28 cellular contexts compared by ENCODE assay signal in the genomic region with DNA sequence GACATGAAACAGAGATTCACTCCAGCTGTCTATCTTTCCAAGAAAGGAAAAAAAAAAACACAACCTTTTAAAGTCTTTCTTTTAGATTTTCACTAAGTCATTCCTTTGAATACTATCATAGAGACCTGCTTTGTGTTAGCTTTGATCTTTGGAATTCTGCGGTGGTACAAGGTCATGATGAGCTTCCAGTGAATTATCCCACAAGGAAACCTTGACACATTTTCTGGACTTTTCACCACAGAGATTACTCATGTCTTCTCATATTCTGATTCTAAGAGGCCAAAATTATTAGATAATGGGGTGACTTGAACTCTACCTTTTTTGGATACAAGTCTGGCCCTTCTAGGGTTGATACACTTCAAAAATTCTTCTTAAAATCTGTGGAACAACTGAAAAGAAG.
"Had no signal": no experiment of that assay in that cellular context is flagged by ENCODE, and none has a peak within 500 bp of the region (broad histone marks: within the 10 kb centered on the region; RNA-seq: fewer than 3 reads in every experiment).

No MANE protein-coding gene starts in this region.

- H3K36me3 ChIP-seq: left ventricle myocardium inferior, pancreas, prostate gland, sigmoid colon, spleen, suprapubic skin, thoracic aorta, tibial artery, vagina had no signal

- ATAC-seq: mucosa of descending colon; naive thymus-derived CD4-positive, alpha-beta T cell; pancreas; right cardiac atrium; stimulated activated effector memory CD8-positive, alpha-beta T cell treated with anti-CD3 and anti-CD28 coated beads, Interleukin-12 subunit alpha, Interleukin-12 subunit beta, amount 100 ng/mL, for 72 hours had no signal

- FAIRE-seq: kidney, pancreas, small intestine had no signal

- H3K79me2 ChIP-seq: hepatocyte had no signal

- H3K36me3 Mint-ChIP-seq: mesothelial cell of epicardium; naive thymus-derived CD4-positive, alpha-beta T cell; stimulated activated effector memory CD8-positive, alpha-beta T cell treated with anti-CD3 and anti-CD28 coated beads, Interleukin-12 subunit alpha, Interleukin-12 subunit beta, amount 100 ng/mL, for 72 hours; type B pancreatic cell had no signal

- H3K4me1 ChIP-seq: left ventricle myocardium inferior, pancreas, prostate gland, spleen, suprapubic skin, tibial artery, vagina had no signal

- H3K27ac ChIP-seq: hepatocyte, left ventricle myocardium inferior, pancreas, prostate gland, sigmoid colon, spleen, suprapubic skin, thoracic aorta, tibial artery, vagina had no signal

- H3K27me3 ChIP-seq: pancreas, sigmoid colon, spleen, suprapubic skin, tibial artery, vagina had no signal

- H3K9me3 ChIP-seq: mucosa of descending colon, pancreas, prostate gland, sigmoid colon, spleen, suprapubic skin, thoracic aorta, tibial artery, vagina had no signal

- H3K4me3 ChIP-seq: hepatocyte, left ventricle myocardium inferior, lung, mucosa of descending colon, pancreas, prostate gland, sigmoid colon, spleen, suprapubic skin, thoracic aorta, tibial artery, vagina had no signal

- H3K4me2 ChIP-seq: hepatocyte had no signal

- H3K4me1 Mint-ChIP-seq: naive thymus-derived CD4-positive, alpha-beta T cell; nephron; neural crest cell; stimulated activated effector memory CD8-positive, alpha-beta T cell treated with anti-CD3 and anti-CD28 coated beads, Interleukin-12 subunit alpha, Interleukin-12 subunit beta, amount 100 ng/mL, for 72 hours had no signal

- DNase-seq: kidney; left ventricle myocardium inferior; mesendoderm; mucosa of descending colon; naive thymus-derived CD4-positive, alpha-beta T cell; nucleus accumbens; pancreas; posterior cingulate gyrus; retina; right cardiac atrium; sigmoid colon; small intestine; spleen; stimulated activated CD4-positive, alpha-beta T cell treated with anti-CD3 and anti-CD28 coated beads, Interleukin-4, amount 100 ng/mL, for 24 hours; stimulated activated naive CD4-positive, alpha-beta T cell; tibial artery had no signal

- H3K27me3 Mint-ChIP-seq: naive thymus-derived CD4-positive, alpha-beta T cell; stimulated activated naive CD8-positive, alpha-beta T cell treated with anti-CD3 and anti-CD28 coated beads, Interleukin-15, Interleukin-2, amounts not matched to agents 100 ng/mL and 50 ng/mL, for 24 hours had no signal

- H3K4me3 Mint-ChIP-seq: mesothelial cell of epicardium; naive thymus-derived CD4-positive, alpha-beta T cell; nephron; neural crest cell; stimulated activated effector memory CD8-positive, alpha-beta T cell treated with anti-CD3 and anti-CD28 coated beads, Interleukin-12 subunit alpha, Interleukin-12 subunit beta, amount 100 ng/mL, for 72 hours; stimulated activated naive CD8-positive, alpha-beta T cell treated with anti-CD3 and anti-CD28 coated beads, Interleukin-15, Interleukin-2, amounts not matched to agents 100 ng/mL and 50 ng/mL, for 24 hours; type B pancreatic cell had no signal

- H3K9me3 Mint-ChIP-seq: mesothelial cell of epicardium; nephron; neural crest cell; stimulated activated naive CD8-positive, alpha-beta T cell treated with anti-CD3 and anti-CD28 coated beads, Interleukin-15, Interleukin-2, amounts not matched to agents 100 ng/mL and 50 ng/mL, for 24 hours; type B pancreatic cell had no signal

- H3K27ac Mint-ChIP-seq: mesothelial cell of epicardium; naive thymus-derived CD4-positive, alpha-beta T cell; nephron; stimulated activated effector memory CD8-positive, alpha-beta T cell treated with anti-CD3 and anti-CD28 coated beads, Interleukin-12 subunit alpha, Interleukin-12 subunit beta, amount 100 ng/mL, for 72 hours; stimulated activated naive CD8-positive, alpha-beta T cell treated with anti-CD3 and anti-CD28 coated beads, Interleukin-15, Interleukin-2, amounts not matched to agents 100 ng/mL and 50 ng/mL, for 24 hours; type B pancreatic cell had no signal

- H2AFZ ChIP-seq: hepatocyte had no signal
